8 cellular contexts compared by ENCODE assay signal in genomic region chr3:134406331-134407246, GRCh38.
DNase-seq lines count a peak whose midpoint lies in the region; ATAC-seq lines count a peak whose summit lies in the region.

No MANE protein-coding gene starts in this region.

- ATAC-seq in activated naive CD8-positive, alpha-beta T cell treated with anti-CD3 and anti-CD28 coated beads, Interleukin-2, amount 50 U/mL, for 24 hours = no peak
- ATAC-seq in GM21381 (IDR thresholded peaks at IDR 0.05; ENCODE audit: unreplicated experiment) = no peak

- peaks cover 3% of the 10 kb centered on the region for H3K36me3 Mint-ChIP-seq in activated naive CD8-positive, alpha-beta T cell
- no peaks in the 10 kb centered on the region for H3K36me3 Mint-ChIP-seq in activated naive CD8-positive, alpha-beta T cell treated with anti-CD3 and anti-CD28 coated beads, Interleukin-2, amount 50 U/mL, for 24 hours (ENCODE audit: low read depth)

- DNase-seq in activated naive CD8-positive, alpha-beta T cell treated with anti-CD3 and anti-CD28 coated beads, Interleukin-2, amount 50 U/mL, for 24 hours = no peak
- DNase-seq in cerebellar cortex (ENCODE audit: low spot score) = peak; percentile 68
- DNase-seq in superior temporal gyrus (ENCODE audit: extremely low spot score) = peak; percentile 76
- DNase-seq in T1000 (lab: John Stamatoyannopoulos, UW) = no peak
- no peak for DNase-seq in CD1c-positive myeloid dendritic cell (ENCODE audit: extremely low spot score)

- peak overlapping the region; percentile 33 for H3K4me3 Mint-ChIP-seq in activated naive CD8-positive, alpha-beta T cell
- no peak overlapping the region for H3K4me3 Mint-ChIP-seq in activated naive CD8-positive, alpha-beta T cell treated with anti-CD3 and anti-CD28 coated beads, Interleukin-2, amount 50 U/mL, for 24 hours

- peaks cover 5% of the 10 kb centered on the region for H3K4me1 Mint-ChIP-seq in activated naive CD8-positive, alpha-beta T cell (ENCODE audit: low read depth)
- no peaks in the 10 kb centered on the region for H3K4me1 Mint-ChIP-seq in activated naive CD8-positive, alpha-beta T cell treated with anti-CD3 and anti-CD28 coated beads, Interleukin-2, amount 50 U/mL, for 24 hours

- H3K27me3 ChIP-seq in layer of hippocampus (ENCODE audit: control insufficient read depth, insufficient read depth, low read length) = no peaks in the 10 kb centered on the region

- H3K27ac ChIP-seq in layer of hippocampus (ENCODE audit: low read depth, low read length) = peak overlapping the region; percentile 71

- peaks cover 40% of the 10 kb centered on the region for H3K27me3 Mint-ChIP-seq in activated naive CD8-positive, alpha-beta T cell
- H3K27me3 Mint-ChIP-seq in activated naive CD8-positive, alpha-beta T cell treated with anti-CD3 and anti-CD28 coated beads, Interleukin-2, amount 50 U/mL, for 24 hours = peaks cover 68% of the 10 kb centered on the region

- no peak overlapping the region for H3K27ac Mint-ChIP-seq in activated naive CD8-positive, alpha-beta T cell
- H3K27ac Mint-ChIP-seq in activated naive CD8-positive, alpha-beta T cell treated with anti-CD3 and anti-CD28 coated beads, Interleukin-2, amount 50 U/mL, for 24 hours = no peak overlapping the region

- peaks cover 12% of the 10 kb centered on the region for H3K9me3 Mint-ChIP-seq in activated naive CD8-positive, alpha-beta T cell (ENCODE audit: low read depth)
- peaks cover 6% of the 10 kb centered on the region for H3K9me3 Mint-ChIP-seq in activated naive CD8-positive, alpha-beta T cell treated with anti-CD3 and anti-CD28 coated beads, Interleukin-2, amount 50 U/mL, for 24 hours

Comparison
In these comparisons a context has a peak if more than half of its experiments do, and no peak if none do; other contexts are left out.
1. DNase-seq: peak in cerebellar cortex (single experiment) and superior temporal gyrus (single experiment); none in activated naive CD8-positive, alpha-beta T cell treated with anti-CD3 and anti-CD28 coated beads, Interleukin-2, amount 50 U/mL, for 24 hours (single experiment), T1000 (single experiment) and CD1c-positive myeloid dendritic cell (single experiment).